12 cellular contexts compared by ENCODE assay signal in genomic region chr4:138113819-138114415, GRCh38.
DNase-seq lines count a peak whose midpoint lies in the region; ATAC-seq and TF ChIP-seq lines count a peak whose summit lies in the region.
"Had no signal": no experiment of that assay in that cellular context is flagged by ENCODE, and none has a peak within 500 bp of the region (broad histone marks: within the 10 kb centered on the region; RNA-seq: fewer than 3 reads in every experiment).

No MANE protein-coding gene starts in this region.

- ATAC-seq in GM18505 (IDR thresholded peaks at IDR 0.05; ENCODE audit: unreplicated experiment): peak; percentile 38
- ATAC-seq in HG02610 (IDR thresholded peaks at IDR 0.05; ENCODE audit: unreplicated experiment): peak; percentile 6
- peak; percentile 32 for ATAC-seq in IMR-90 (ENCODE audit: low read depth)
- no peak for ATAC-seq in GM21619 (IDR thresholded peaks at IDR 0.05; ENCODE audit: unreplicated experiment)
- ATAC-seq: gastroesophageal sphincter had no signal

- no peaks in the 10 kb centered on the region for H3K9me3 Mint-ChIP-seq in activated T-cell treated with anti-CD3 and anti-CD28 coated beads, Interleukin-2, amount 50 U/mL, for 24 hours

- H2AK5ac ChIP-seq in IMR-90 (ENCODE audit: low read depth, low read length): no peak overlapping the region

- H3K27ac ChIP-seq in IMR-90 (ENCODE audit: insufficient read depth, low read length) (no peak overlapping the region), SJCRH30 (no peak overlapping the region)
- H3K27ac ChIP-seq: gastroesophageal sphincter had no signal

- H3K4me3 Mint-ChIP-seq in activated T-cell treated with anti-CD3 and anti-CD28 coated beads, Interleukin-2, amount 50 U/mL, for 24 hours: no peak overlapping the region

- no TSS peak for BruUV-seq in IMR-90 (replicated peaks; lab: Mats Ljungman, UMichigan)

- H4K91ac ChIP-seq in IMR-90 (ENCODE audit: insufficient read depth, low read depth, low read length): no peak overlapping the region

- no peak overlapping the region for H3K23ac ChIP-seq in IMR-90 (ENCODE audit: low read depth, low read length)

- no peak overlapping the region for H2BK120ac ChIP-seq in IMR-90 (ENCODE audit: low read depth, low read length)

- no peaks in the 10 kb centered on the region for H4K20me1 ChIP-seq in IMR-90 (ENCODE audit: insufficient read depth, low read length)

- no peak overlapping the region for H3K56ac ChIP-seq in IMR-90 (ENCODE audit: extremely low read depth, insufficient read depth, low read length)

- in situ Hi-C loops in IMR-90 (cut with MboI; ENCODE audit: low sequenced_read_pairs): no loop called here

- H3K4me2 ChIP-seq in IMR-90 (ENCODE audit: low read depth, low read length): no peak overlapping the region

- WGBS in IMR-90 (ENCODE audit: extremely low coverage in 2 of 2, insufficient read length in 1 of 2), 2 experiments: no CpG with 5 or more reads among the region's 1 CpG

- no peaks in the 10 kb centered on the region for H3K36me3 ChIP-seq in IMR-90 (ENCODE audit: control insufficient read depth, insufficient read depth, low read length)
- H3K36me3 ChIP-seq in SJCRH30: no peaks in the 10 kb centered on the region
- H3K36me3 ChIP-seq: gastroesophageal sphincter had no signal

- no peak overlapping the region for H3K14ac ChIP-seq in IMR-90 (replicated peaks; ENCODE audit: low read depth, low read length)

- H3K4me3 ChIP-seq in IMR-90 (ENCODE audit: insufficient read depth, low read depth, low read length) (no peak overlapping the region), SJCRH30 (no peak overlapping the region)
- H3K4me3 ChIP-seq: gastroesophageal sphincter had no signal

- 0 out of 2 replicates have a peak, but pooled peaks cover 3% of the 10 kb centered on the region for H3K9me1 ChIP-seq in IMR-90 (ENCODE audit: insufficient read depth, low read length)

- no peaks in the 10 kb centered on the region for H3K79me1 ChIP-seq in IMR-90 (ENCODE audit: low read depth in 1 of 2, low read length in 2 of 2)

- no peak overlapping the region for H3K4ac ChIP-seq in IMR-90 (ENCODE audit: low read depth, low read length)

- peak overlapping the region; percentile 12; the same call in 1 of the 2 replicates for H3K18ac ChIP-seq in IMR-90 (ENCODE audit: low read depth, low read length)

- H3K9me3 ChIP-seq in IMR-90 (ENCODE audit: control insufficient read depth, insufficient read depth, low read length): no peaks in the 10 kb centered on the region
- 0 out of 2 replicates have a peak, but pooled peaks cover under 1% of the 10 kb centered on the region for H3K9me3 ChIP-seq in SJCRH30 (replicated peaks)
- H3K9me3 ChIP-seq: gastroesophageal sphincter had no signal

- TF ChIP-seq POLR2A in GM18505 (IDR thresholded peaks at IDR 0.05; ENCODE audit: borderline replicate concordance, extremely low read depth, insufficient read depth, insufficient read length) (no peak), IMR-90 (IDR thresholded peaks at IDR 0.05; ENCODE audit: low read depth, low read length) (no peak)

- dilution Hi-C loops in IMR-90 (cut with HindIII; ENCODE audit: low sequenced_read_pairs, unreplicated experiment): no loop called here

- intact Hi-C loops in IMR-90 (cut with micrococcal nuclease): no loop called here
- intact Hi-C loops in posterior cingulate gyrus (cut with DNase I): no loop called here

- no peaks in the 10 kb centered on the region for H3K27me3 ChIP-seq in IMR-90 (ENCODE audit: control insufficient read depth, insufficient read depth, low read length)
- no peaks in the 10 kb centered on the region for H3K27me3 ChIP-seq in SJCRH30
- H3K27me3 ChIP-seq: gastroesophageal sphincter had no signal

- H4K8ac ChIP-seq in IMR-90 (ENCODE audit: low read depth in 2 of 2, low read length in 2 of 2): peak overlapping the region; percentile 20 to 52; a peak in 1 of 4 replicates

- H3K4me1 ChIP-seq in IMR-90 (ENCODE audit: control insufficient read depth, insufficient read depth, low read length): peaks cover 5% of the 10 kb centered on the region
- peaks cover 15% of the 10 kb centered on the region for H3K4me1 ChIP-seq in SJCRH30

- H3K36me3 Mint-ChIP-seq in activated T-cell treated with anti-CD3 and anti-CD28 coated beads, Interleukin-2, amount 50 U/mL, for 24 hours (ENCODE audit: low read depth): no peaks in the 10 kb centered on the region

- no peak overlapping the region for H2AK9ac ChIP-seq in IMR-90 (replicated peaks; ENCODE audit: low read depth, low read length, poor library complexity)

- no peaks in the 10 kb centered on the region for H3K4me1 Mint-ChIP-seq in activated T-cell treated with anti-CD3 and anti-CD28 coated beads, Interleukin-2, amount 50 U/mL, for 24 hours (ENCODE audit: low read depth)

- POLR2A ChIA-PET in IMR-90 (lab: Charles Lee; ENCODE audit: unreplicated experiment): no interaction called here

- DNase-seq in IMR-90: peak; percentile 74
- DNase-seq in glomerular visceral epithelial cell (ENCODE audit: extremely low spot score): peak; percentile 42
- no peak for DNase-seq in activated T-cell treated with anti-CD3 and anti-CD28 coated beads, Interleukin-2, amount 50 U/mL, for 24 hours
- no peak for DNase-seq in posterior cingulate gyrus
- no peak for DNase-seq in SJCRH30
- DNase-seq: activated T-cell treated with anti-CD3 and anti-CD28 coated beads, Interleukin-2, amount 50 U/mL, for 48 hours; Kasumi-1; SIG-M5 had no signal

- H2BK20ac ChIP-seq in IMR-90 (ENCODE audit: low read depth, low read length): no peak overlapping the region

- H2BK15ac ChIP-seq in IMR-90 (ENCODE audit: low read depth, low read length): 0 out of 3 replicates have a peak overlapping the region, but pooled peaks have one; percentile 37

- H3K27ac Mint-ChIP-seq in activated T-cell treated with anti-CD3 and anti-CD28 coated beads, Interleukin-2, amount 50 U/mL, for 24 hours: no peak overlapping the region

- no peaks in the 10 kb centered on the region for H3K27me3 Mint-ChIP-seq in activated T-cell treated with anti-CD3 and anti-CD28 coated beads, Interleukin-2, amount 50 U/mL, for 24 hours

- peak overlapping the region; percentile 42 for H2BK5ac ChIP-seq in IMR-90 (ENCODE audit: low read depth, low read length, poor library complexity, severe bottlenecking)

- no peak overlapping the region for H3K9ac ChIP-seq in IMR-90 (ENCODE audit: low read depth, low read length)

- CTCF ChIA-PET in IMR-90 (lab: Yijun Ruan, JAX): interaction anchor here (1.0 kb wide), 1 partner anchor 20 kb away, joined by 3 read pairs; no protein-coding TSS in a partner anchor

- H4K5ac ChIP-seq in IMR-90 (ENCODE audit: low read depth, low read length): no peak overlapping the region

- no peak for TF ChIP-seq RAD21 in IMR-90 (IDR thresholded peaks at IDR 0.05; ENCODE audit: low read length)

- no peak overlapping the region for H2AFZ ChIP-seq in IMR-90 (replicated peaks; ENCODE audit: low read length, poor library complexity)

- TF ChIP-seq CTCF in IMR-90 (conservative IDR thresholded peaks at IDR 0.05; ENCODE audit: low read depth, low read length): no peak

TF ChIP-seq in IMR-90, 13 proteins besides CTCF, POLR2A, EP300 and RAD21:
- TF ChIP-seq USF2 (IDR thresholded peaks at IDR 0.05; ENCODE audit: low read depth, low read length) (no peak), FOS (IDR thresholded peaks at IDR 0.05; ENCODE audit: low read depth, low read length) (peak; percentile 50; the same call in 1 of the 2 replicates), CEBPB (IDR thresholded peaks at IDR 0.05; ENCODE audit: low read depth, low read length) (peak; percentile 91)

Comparison
In these comparisons a context has a peak if more than half of its experiments do, and no peak if none do; other contexts are left out.
1. DNase-seq: peak in IMR-90 (single experiment) and glomerular visceral epithelial cell (single experiment); none in activated T-cell treated with anti-CD3 and anti-CD28 coated beads, Interleukin-2, amount 50 U/mL, for 24 hours (single experiment), posterior cingulate gyrus (0 of 10) and SJCRH30 (0 of 2).